In genomic region chr10:26860026-26860541, GRCh38 we compare ENCODE assay signal across 1 cellular context.
TF ChIP-seq lines count a peak whose summit lies in the region.

No MANE protein-coding gene starts in this region.

TF ChIP-seq in K562, 482 proteins besides CTCF, POLR2A, EP300 and RAD21 (continued from another document and continues in another):
- TF ChIP-seq ZNF395 (CRISPR knock-in tag; IDR thresholded peaks at IDR 0.05) (no peak), E4F1 (CRISPR knock-in tag; IDR thresholded peaks at IDR 0.05; ENCODE audit: borderline replicate concordance) (no peak), TAF7 (tag; IDR thresholded peaks at IDR 0.05) (no peak), HOXB6 (CRISPR knock-in tag; IDR thresholded peaks at IDR 0.05; ENCODE audit: borderline replicate concordance) (no peak), ZNF23 (CRISPR knock-in tag; IDR thresholded peaks at IDR 0.05) (no peak), SIN3A (IDR thresholded peaks at IDR 0.05; ENCODE audit: borderline replicate concordance in 2 of 2, control insufficient read depth in 1 of 2, low read depth in 2 of 2, low read length in 2 of 2) (peak in 1 of 2 experiments; percentile 61; a peak in 1 of 4 replicates), BMI1 (IDR thresholded peaks at IDR 0.05; ENCODE audit: low read length) (no peak), ZNF77 (CRISPR knock-in tag; IDR thresholded peaks at IDR 0.05) (no peak), POLR2AphosphoS2 (IDR thresholded peaks at IDR 0.05; ENCODE audit: low read length) (no peak), HDAC3 (IDR thresholded peaks at IDR 0.05; ENCODE audit: borderline replicate concordance, partially characterized antibody) (no peak), ZKSCAN8 (CRISPR knock-in tag; IDR thresholded peaks at IDR 0.05) (no peak), TEAD1 (CRISPR knock-in tag; IDR thresholded peaks at IDR 0.05) (no peak), MAZ (CRISPR knock-in tag; conservative IDR thresholded peaks at IDR 0.05 in 1 of 2, IDR thresholded peaks at IDR 0.05 in 1 of 2) (no peak), RBFOX2 (IDR thresholded peaks at IDR 0.05; ENCODE audit: low read depth, low read length) (peak; percentile 86), ZBTB26 (CRISPR knock-in tag; IDR thresholded peaks at IDR 0.05) (no peak), NCOA6 (IDR thresholded peaks at IDR 0.05) (no peak), MTA3 (IDR thresholded peaks at IDR 0.05; ENCODE audit: borderline replicate concordance) (no peak), ZNF644 (tag; IDR thresholded peaks at IDR 0.05; ENCODE audit: low read depth) (no peak), ZNF766 (CRISPR knock-in tag; conservative IDR thresholded peaks at IDR 0.05) (no peak), KHSRP (IDR thresholded peaks at IDR 0.05) (no peak), ZBTB43 (CRISPR knock-in tag; IDR thresholded peaks at IDR 0.05) (no peak), CBX5 (IDR thresholded peaks at IDR 0.05; ENCODE audit: borderline replicate concordance, low read depth) (no peak), EP400 (IDR thresholded peaks at IDR 0.05) (no peak), FOSL1 (tag; conservative IDR thresholded peaks at IDR 0.05) (peak; percentile 59), ZC3H11A (IDR thresholded peaks at IDR 0.05; ENCODE audit: low read depth, low read length) (no peak), NFIX (CRISPR knock-in tag; IDR thresholded peaks at IDR 0.05; ENCODE audit: low read depth) (no peak), POLR2G (IDR thresholded peaks at IDR 0.05; ENCODE audit: low read depth, low read length) (no peak), ZNF589 (CRISPR knock-in tag; IDR thresholded peaks at IDR 0.05; ENCODE audit: low read depth) (no peak), PHF20 (IDR thresholded peaks at IDR 0.05; ENCODE audit: partially characterized antibody) (no peak), ZKSCAN1 (IDR thresholded peaks at IDR 0.05; ENCODE audit: low read depth, low read length) (no peak), SMARCA4 (IDR thresholded peaks at IDR 0.05) (peak; percentile 7; the same call in 1 of the 2 replicates), GATAD2A (IDR thresholded peaks at IDR 0.05) (no peak), HDAC1 (IDR thresholded peaks at IDR 0.05) (0 out of 4 replicates have a peak, but pooled peaks of 1 of the 2 experiments have one; percentile 15), CBFA2T3 (IDR thresholded peaks at IDR 0.05) (no peak), E2F4 (CRISPR knock-in tag; IDR thresholded peaks at IDR 0.05; ENCODE audit: low read depth) (no peak), MTF1 (CRISPR knock-in tag; IDR thresholded peaks at IDR 0.05; ENCODE audit: borderline replicate concordance) (no peak), DACH1 (IDR thresholded peaks at IDR 0.05; ENCODE audit: partially characterized antibody) (no peak), ZNF695 (CRISPR knock-in tag; IDR thresholded peaks at IDR 0.05) (no peak), ZNF239 (CRISPR knock-in tag; IDR thresholded peaks at IDR 0.05) (no peak), GTF2A2 (tag; IDR thresholded peaks at IDR 0.05) (no peak), SP2 (IDR thresholded peaks at IDR 0.05; ENCODE audit: extremely low read depth, low read depth, low read length, poor library complexity, severe bottlenecking) (no peak), ZSCAN29 (IDR thresholded peaks at IDR 0.05) (no peak), TCFL5 (CRISPR knock-in tag; conservative IDR thresholded peaks at IDR 0.05) (no peak), FOXP1 (CRISPR knock-in tag; IDR thresholded peaks at IDR 0.05) (no peak), YY1 (IDR thresholded peaks at IDR 0.05; ENCODE audit: borderline replicate concordance in 1 of 3, control insufficient read depth in 1 of 3, extremely low read depth in 1 of 3, insufficient read depth in 3 of 3, insufficient read length in 1 of 3, insufficient replicate concordance in 2 of 3, low read depth in 1 of 3, low read length in 2 of 3) (peak in 1 of 3 experiments; percentile 23), ZNF263 (CRISPR knock-in tag; IDR thresholded peaks at IDR 0.05; ENCODE audit: borderline replicate concordance) (no peak), CBX2 (IDR thresholded peaks at IDR 0.05; ENCODE audit: insufficient read depth, low read length, poor library complexity, severe bottlenecking) (no peak), ZSCAN32 (CRISPR knock-in tag; IDR thresholded peaks at IDR 0.05) (no peak), ZBTB17 (CRISPR knock-in tag; IDR thresholded peaks at IDR 0.05) (no peak), SMAD4 (CRISPR knock-in tag; conservative IDR thresholded peaks at IDR 0.05) (no peak), E2F8 (IDR thresholded peaks at IDR 0.05; ENCODE audit: low read depth, partially characterized antibody) (no peak), ZZZ3 (IDR thresholded peaks at IDR 0.05) (no peak)
- TF ChIP-seq, protein P1, sequence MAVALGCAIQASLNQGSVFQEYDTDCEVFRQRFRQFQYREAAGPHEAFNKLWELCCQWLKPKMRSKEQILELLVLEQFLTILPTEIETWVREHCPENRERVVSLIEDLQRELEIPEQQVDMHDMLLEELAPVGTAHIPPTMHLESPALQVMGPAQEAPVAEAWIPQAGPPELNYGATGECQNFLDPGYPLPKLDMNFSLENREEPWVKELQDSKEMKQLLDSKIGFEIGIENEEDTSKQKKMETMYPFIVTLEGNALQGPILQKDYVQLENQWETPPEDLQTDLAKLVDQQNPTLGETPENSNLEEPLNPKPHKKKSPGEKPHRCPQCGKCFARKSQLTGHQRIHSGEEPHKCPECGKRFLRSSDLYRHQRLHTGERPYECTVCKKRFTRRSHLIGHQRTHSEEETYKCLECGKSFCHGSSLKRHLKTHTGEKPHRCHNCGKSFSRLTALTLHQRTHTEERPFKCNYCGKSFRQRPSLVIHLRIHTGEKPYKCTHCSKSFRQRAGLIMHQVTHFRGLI (CRISPR knock-in tag; IDR thresholded peaks at IDR 0.05) = no peak
- TF ChIP-seq, protein P2, sequence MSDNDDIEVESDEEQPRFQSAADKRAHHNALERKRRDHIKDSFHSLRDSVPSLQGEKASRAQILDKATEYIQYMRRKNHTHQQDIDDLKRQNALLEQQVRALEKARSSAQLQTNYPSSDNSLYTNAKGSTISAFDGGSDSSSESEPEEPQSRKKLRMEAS (CRISPR knock-in tag; IDR thresholded peaks at IDR 0.05) = no peak
- TF ChIP-seq, protein P3, sequence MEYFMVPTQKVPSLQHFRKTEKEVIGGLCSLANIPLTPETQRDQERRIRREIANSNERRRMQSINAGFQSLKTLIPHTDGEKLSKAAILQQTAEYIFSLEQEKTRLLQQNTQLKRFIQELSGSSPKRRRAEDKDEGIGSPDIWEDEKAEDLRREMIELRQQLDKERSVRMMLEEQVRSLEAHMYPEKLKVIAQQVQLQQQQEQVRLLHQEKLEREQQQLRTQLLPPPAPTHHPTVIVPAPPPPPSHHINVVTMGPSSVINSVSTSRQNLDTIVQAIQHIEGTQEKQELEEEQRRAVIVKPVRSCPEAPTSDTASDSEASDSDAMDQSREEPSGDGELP (CRISPR knock-in tag; IDR thresholded peaks at IDR 0.05; ENCODE audit: borderline replicate concordance) = no peak
